In genomic region chr5:7842531-7842930, GRCh38 we compare ENCODE assay signal across 20 cellular contexts. TPM values are rescaled to one million over a fixed set of nuclear protein-coding genes. Genes with fewer than 3 reads are reported as not detected.
A peak's percentile ranks its signal among the peaks of the same experiment; 100 is the strongest.
DNase-seq lines count a peak whose midpoint lies in the region; ATAC-seq and TF ChIP-seq lines count a peak whose summit lies in the region.
"Had no signal": no experiment of that assay in that cellular context is flagged by ENCODE, and none has a peak within 500 bp of the region (broad histone marks: within the 10 kb centered on the region; RNA-seq: fewer than 3 reads in every experiment).

No MANE protein-coding gene starts in this region.

- H3K9me3 ChIP-seq in HEK293 (ENCODE audit: control insufficient read depth, insufficient read depth, low read depth, low read length) (no peaks in the 10 kb centered on the region), vagina (no peaks in the 10 kb centered on the region)
- H3K9me3 ChIP-seq: A549, Caco-2 had no signal

- peak; percentile 3 for DNase-seq in DMS79 treated with DMSO at 0.1 percent for 48 hours (lab: John Stamatoyannopoulos, UW)
- no peak for DNase-seq in DMS79 (lab: John Stamatoyannopoulos, UW)
- DNase-seq in SW480 (ENCODE audit: low spot score): peak; percentile 20
- DNase-seq in vagina (ENCODE audit: extremely low spot score in 2 of 2): no peak
- no peak for DNase-seq in effector CD8-positive, alpha-beta T cell (lab: John Stamatoyannopoulos, UW)
- DNase-seq: AML-193; Caco-2; Calu3; CD4-positive, alpha-beta T cell; CD8-positive, alpha-beta T cell; GF-D8 had no signal

- CTCF ChIA-PET in HEK293 (lab: Yijun Ruan, JAX): interaction anchor here (1.0 kb wide), 1 partner anchor 14 kb away, joined by 3 read pairs; no protein-coding TSS in a partner anchor

- peaks cover 3% of the 10 kb centered on the region; the same call in 1 of the 2 replicates for H3K4me1 ChIP-seq in HEK293 (ENCODE audit: control insufficient read depth, insufficient read depth, low read length)
- no peaks in the 10 kb centered on the region for H3K4me1 ChIP-seq in vagina
- H3K4me1 ChIP-seq: A549, Caco-2 had no signal

- no peak for TF ChIP-seq POLR2A in vagina (IDR thresholded peaks at IDR 0.05)

- ATAC-seq in HG03095 (IDR thresholded peaks at IDR 0.05; ENCODE audit: unreplicated experiment): no peak
- ATAC-seq: A549; CD8-positive, alpha-beta T cell; GM12878 had no signal

- no peak overlapping the region for H3K27ac ChIP-seq in HEK293 (ENCODE audit: extremely low read depth, low read depth, low read length)
- H3K27ac ChIP-seq in vagina: peak overlapping the region; percentile 36
- H3K27ac ChIP-seq: 22Rv1; A549; BLaER1 treated with 17β-estradiol and CSF1 and Interleukin-3, amounts not matched to agents 10 nM and 100 nM; C4-2B had no signal

- H3K4me3 ChIP-seq in HEK293 (ENCODE audit: low read depth, low read length) (no peak overlapping the region), vagina (no peak overlapping the region)
- H3K4me3 ChIP-seq: A549; BLaER1 treated with 17β-estradiol and CSF1 and Interleukin-3, amounts not matched to agents 10 nM and 100 nM; GM12878 had no signal

- POLR2A ChIA-PET in HEK293 (lab: Yijun Ruan, JAX): no interaction called here

- H3K36me3 ChIP-seq in HEK293 (ENCODE audit: control insufficient read depth in 2 of 2, insufficient read depth in 1 of 2, low read length in 2 of 2): no peaks in the 10 kb centered on the region
- no peaks in the 10 kb centered on the region for H3K36me3 ChIP-seq in vagina
- H3K36me3 ChIP-seq: BLaER1 treated with 17β-estradiol and CSF1 and Interleukin-3, amounts not matched to agents 10 nM and 100 nM had no signal

- TF ChIP-seq CTCF in HEK293 (tag by site-specific recombination; IDR thresholded peaks at IDR 0.05): no peak
- TF ChIP-seq CTCF in vagina (IDR thresholded peaks at IDR 0.05): no peak

- intact Hi-C loops in vagina (cut with DNase I): no loop called here

- H3K27me3 ChIP-seq in vagina: no peaks in the 10 kb centered on the region

TF ChIP-seq in HEK293, 187 proteins besides CTCF, POLR2A, EP300 and RAD21:
- TF ChIP-seq ZNF16 (tag by site-specific recombination; IDR thresholded peaks at IDR 0.05; ENCODE audit: low read depth) (no peak), ATF2 (tag by site-specific recombination; IDR thresholded peaks at IDR 0.05; ENCODE audit: low read depth) (peak; percentile 55; the same call in 1 of the 2 replicates)
- TF ChIP-seq, protein P1, sequence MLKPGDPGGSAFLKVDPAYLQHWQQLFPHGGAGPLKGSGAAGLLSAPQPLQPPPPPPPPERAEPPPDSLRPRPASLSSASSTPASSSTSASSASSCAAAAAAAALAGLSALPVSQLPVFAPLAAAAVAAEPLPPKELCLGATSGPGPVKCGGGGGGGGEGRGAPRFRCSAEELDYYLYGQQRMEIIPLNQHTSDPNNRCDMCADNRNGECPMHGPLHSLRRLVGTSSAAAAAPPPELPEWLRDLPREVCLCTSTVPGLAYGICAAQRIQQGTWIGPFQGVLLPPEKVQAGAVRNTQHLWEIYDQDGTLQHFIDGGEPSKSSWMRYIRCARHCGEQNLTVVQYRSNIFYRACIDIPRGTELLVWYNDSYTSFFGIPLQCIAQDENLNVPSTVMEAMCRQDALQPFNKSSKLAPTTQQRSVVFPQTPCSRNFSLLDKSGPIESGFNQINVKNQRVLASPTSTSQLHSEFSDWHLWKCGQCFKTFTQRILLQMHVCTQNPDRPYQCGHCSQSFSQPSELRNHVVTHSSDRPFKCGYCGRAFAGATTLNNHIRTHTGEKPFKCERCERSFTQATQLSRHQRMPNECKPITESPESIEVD (tag by site-specific recombination; IDR thresholded peaks at IDR 0.05): peak; percentile 92

RNA-seq across cellular contexts. Expression of gene CFAP90, which starts 8.4 kb away (rescaled TPM):
- total RNA-seq in vagina: 2.5 TPM
- total RNA-seq: A172; B cell; Calu3; CD4-positive, alpha-beta T cell; CD8-positive, alpha-beta T cell; GM12878 had no signal

RNA-seq across cellular contexts. Expression of gene FASTKD3, which starts 26.3 kb away (rescaled TPM):
- 14.7 TPM for total RNA-seq in vagina

RNA-seq across cellular contexts. Expression of gene MTRR, which starts 26.4 kb away (rescaled TPM):
- 33.1 TPM for total RNA-seq in vagina

Comparison
In these comparisons a context has a peak if more than half of its experiments do, and no peak if none do; other contexts are left out.
1. DNase-seq: peak in DMS79 treated with DMSO at 0.1 percent for 48 hours (single experiment) and SW480 (single experiment); none in DMS79 (single experiment), vagina (0 of 2) and effector CD8-positive, alpha-beta T cell (single experiment).